8 cellular contexts compared by ENCODE assay signal in the genomic region with DNA sequence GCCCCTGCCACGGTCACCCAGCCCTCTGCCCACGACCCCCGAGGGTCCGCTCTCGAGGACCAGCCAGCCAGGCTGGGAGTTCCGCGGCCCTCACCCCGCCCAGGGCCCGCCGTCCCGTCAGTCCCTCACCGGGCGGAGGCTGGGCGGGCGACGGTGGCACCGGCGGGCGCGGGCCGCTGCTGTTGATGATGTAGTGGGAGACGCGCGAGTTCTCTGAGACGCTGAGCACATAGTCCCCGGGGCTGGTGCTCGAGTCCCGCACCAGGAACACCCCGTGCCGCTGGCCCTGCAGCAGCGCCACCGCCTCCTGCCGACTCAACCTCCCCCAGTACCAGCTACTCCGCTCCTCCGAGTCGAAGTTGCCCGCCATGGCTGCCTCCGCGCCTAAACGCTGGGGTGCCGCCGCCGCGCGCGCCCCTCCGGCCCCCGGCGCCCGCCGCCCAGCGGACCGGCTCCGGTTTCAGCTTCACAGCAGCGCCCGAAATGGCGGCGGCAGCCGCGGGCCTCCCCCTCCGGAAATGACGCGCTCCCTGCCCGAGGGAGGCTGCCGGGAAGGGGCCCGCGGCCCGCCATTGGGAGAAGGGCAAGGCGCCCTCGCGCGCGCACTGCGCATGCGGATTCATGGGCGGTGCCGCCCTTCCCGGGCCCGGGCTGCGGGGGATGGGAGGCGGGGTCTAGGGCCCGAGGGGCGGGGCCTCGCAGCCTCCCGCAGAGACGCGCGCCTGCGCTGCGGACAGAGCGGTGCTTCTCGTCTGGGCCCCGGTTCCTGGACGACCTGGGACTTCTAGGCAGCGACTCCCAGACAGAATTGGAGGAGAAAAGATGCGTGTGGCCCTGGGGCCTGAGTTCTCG. TPM values are rescaled to one million over a fixed set of nuclear protein-coding genes. Genes with fewer than 3 reads are reported as not detected.
DNase-seq lines count a peak whose midpoint lies in the region; ATAC-seq and TF ChIP-seq lines count a peak whose summit lies in the region.

A gene (minus strand): TSS at position 485 of the 852 bp plus-strand sequence. CDS start 115 bp downstream, at position 370.

- H3K4me1 ChIP-seq in IMR-90 (ENCODE audit: control insufficient read depth, insufficient read depth, low read length) (peaks cover 7% of the 10 kb centered on the region), OCI-LY7 (ENCODE audit: insufficient read depth, low read length, poor library complexity, severe bottlenecking) (peaks cover 21% of the 10 kb centered on the region), mononuclear cell (ENCODE audit: insufficient read depth, low read length) (peaks cover 48% of the 10 kb centered on the region)

- H3K36me3 ChIP-seq in IMR-90 (ENCODE audit: control insufficient read depth, insufficient read depth, low read length) (peaks cover 6% of the 10 kb centered on the region; the same call in 1 of the 2 replicates), OCI-LY7 (ENCODE audit: insufficient read depth, low read length) (peaks cover 32% of the 10 kb centered on the region)

- peak; percentile 94 for TF ChIP-seq POLR2A in IMR-90 (IDR thresholded peaks at IDR 0.05; ENCODE audit: low read depth, low read length)

- ATAC-seq in GM21526 (IDR thresholded peaks at IDR 0.05; ENCODE audit: low FRiP score, unreplicated experiment) (peak; percentile 81), IMR-90 (ENCODE audit: low read depth) (peak; percentile 94)

- H3K18ac ChIP-seq in IMR-90 (ENCODE audit: low read depth, low read length), result no peak within 1 kb of the TSS; the same call in 1 of the 2 replicates

- peak within 1 kb of the TSS; percentile 99 for H3K23ac ChIP-seq in IMR-90 (ENCODE audit: low read depth, low read length)

- BruUV-seq in IMR-90 (replicated peaks; lab: Mats Ljungman, UMichigan), result no TSS peak
- no TSS peak for BruUV-seq in OCI-LY7 (replicated peaks; lab: Mats Ljungman, UMichigan)

- no peak for TF ChIP-seq RAD21 in IMR-90 (IDR thresholded peaks at IDR 0.05; ENCODE audit: low read length)

- TF ChIP-seq CTCF in IMR-90 (conservative IDR thresholded peaks at IDR 0.05; ENCODE audit: low read depth, low read length) (peak; percentile 10; the same call in 1 of the 2 replicates), OCI-LY7 (conservative IDR thresholded peaks at IDR 0.05; ENCODE audit: low read length) (no peak), epithelial cell of esophagus (IDR thresholded peaks at IDR 0.05; ENCODE audit: insufficient read depth, low read depth, low read length, missing control alignments) (no peak)

- H3K14ac ChIP-seq in IMR-90 (replicated peaks; ENCODE audit: low read depth, low read length), result peak within 1 kb of the TSS; percentile 99

- H3K4ac ChIP-seq in IMR-90 (ENCODE audit: low read depth, low read length), result peak within 1 kb of the TSS; percentile 94

- intact Hi-C loops in IMR-90 (cut with micrococcal nuclease), result loop anchor here (1.0 to 5.0 kb wide), 3 partner anchors 59 to 91 kb away; no protein-coding TSS in a partner anchor
- intact Hi-C loops in OCI-LY7 (cut with micrococcal nuclease; ENCODE audit: unreplicated experiment), result loop anchor here (1.0 kb wide), 2 partner anchors 60 to 91 kb away; a partner anchor contains a TSS

- peak within 1 kb of the TSS; percentile 96 for H2AFZ ChIP-seq in IMR-90 (replicated peaks; ENCODE audit: low read length, poor library complexity)
- H2AFZ ChIP-seq in OCI-LY7 (ENCODE audit: low read length), result peak within 1 kb of the TSS; percentile 74; the same call in 1 of the 2 replicates

- no peak within 1 kb of the TSS for H2BK20ac ChIP-seq in IMR-90 (ENCODE audit: low read depth, low read length)

- peak within 1 kb of the TSS; percentile 35 to 80 for H4K8ac ChIP-seq in IMR-90 (ENCODE audit: low read depth in 2 of 2, low read length in 2 of 2)

- peak within 1 kb of the TSS; percentile 73 for H2BK5ac ChIP-seq in IMR-90 (ENCODE audit: low read depth, low read length, poor library complexity, severe bottlenecking)

- H3K79me1 ChIP-seq in IMR-90 (ENCODE audit: low read depth in 1 of 2, low read length in 2 of 2), result peaks cover 0 to 39% of the 10 kb centered on the region in 2 experiments; a peak in 2 of 4 replicates

- peaks cover 50% of the 10 kb centered on the region for H3K79me2 ChIP-seq in OCI-LY7 (ENCODE audit: insufficient read depth, low read depth, low read length)

- no peaks in the 10 kb centered on the region for H3K27me3 ChIP-seq in IMR-90 (ENCODE audit: control insufficient read depth, insufficient read depth, low read length)
- no peaks in the 10 kb centered on the region for H3K27me3 ChIP-seq in mononuclear cell (ENCODE audit: insufficient read depth, low read length)

- H3K56ac ChIP-seq in IMR-90 (ENCODE audit: extremely low read depth, insufficient read depth, low read length), result peak within 1 kb of the TSS; percentile 68

- peak within 1 kb of the TSS; percentile 98 for H2AK9ac ChIP-seq in IMR-90 (replicated peaks; ENCODE audit: low read depth, low read length, poor library complexity)

- peak within 1 kb of the TSS; percentile 69 for H4K5ac ChIP-seq in IMR-90 (ENCODE audit: low read depth, low read length)

- H3K9me2 ChIP-seq in OCI-LY7 (ENCODE audit: insufficient read depth, low read length), result no peaks in the 10 kb centered on the region

- CTCF ChIA-PET in IMR-90 (lab: Yijun Ruan, JAX), result no interaction called here
- CTCF ChIA-PET in OCI-LY7 (lab: Charles Lee; ENCODE audit: unreplicated experiment), result no interaction called here

- POLR2A ChIA-PET in IMR-90 (lab: Charles Lee; ENCODE audit: unreplicated experiment), result interaction anchor here (0.5 kb wide), 1 partner anchor 324 kb away, joined by 3 read pairs; no protein-coding TSS in a partner anchor
- POLR2A ChIA-PET in OCI-LY7 (lab: Charles Lee), result no interaction called here

- in situ Hi-C loops in IMR-90 (cut with MboI; ENCODE audit: low sequenced_read_pairs), result no loop called here

- dilution Hi-C loops in IMR-90 (cut with HindIII; ENCODE audit: low sequenced_read_pairs, unreplicated experiment), result no loop called here

- peak within 1 kb of the TSS; percentile 48; the same call in 1 of the 2 replicates for H2BK120ac ChIP-seq in IMR-90 (ENCODE audit: low read depth, low read length)

- H3K9me1 ChIP-seq in IMR-90 (ENCODE audit: insufficient read depth, low read length), result peaks cover 15% of the 10 kb centered on the region

- 0% methylated on average over 33 of the region's 97 CpGs; no CpG with 5 or more reads in 1 of the 2 experiments for WGBS in IMR-90 (ENCODE audit: extremely low coverage in 2 of 2, insufficient read length in 1 of 2), 2 experiments

- H2AK5ac ChIP-seq in IMR-90 (ENCODE audit: low read depth, low read length), result peak within 1 kb of the TSS; percentile 86

- no peaks in the 10 kb centered on the region for H3K9me3 ChIP-seq in IMR-90 (ENCODE audit: control insufficient read depth, insufficient read depth, low read length)
- no peaks in the 10 kb centered on the region for H3K9me3 ChIP-seq in OCI-LY7 (ENCODE audit: low read length)
- no peaks in the 10 kb centered on the region for H3K9me3 ChIP-seq in mononuclear cell (ENCODE audit: low read depth, low read length)

- peaks cover 44% of the 10 kb centered on the region for H4K20me1 ChIP-seq in IMR-90 (ENCODE audit: insufficient read depth, low read length)
- peaks cover 21% of the 10 kb centered on the region for H4K20me1 ChIP-seq in OCI-LY7 (ENCODE audit: insufficient read depth, low read length)

- peak within 1 kb of the TSS; percentile 84 for H4K91ac ChIP-seq in IMR-90 (ENCODE audit: insufficient read depth, low read depth, low read length)

- H3K4me3 ChIP-seq in IMR-90 (ENCODE audit: insufficient read depth, low read depth, low read length) (peak within 1 kb of the TSS; percentile 75), OCI-LY7 (ENCODE audit: low read depth, low read length, poor library complexity, severe bottlenecking) (peak within 1 kb of the TSS; percentile 99), epithelial cell of esophagus (ENCODE audit: low read length) (peak within 1 kb of the TSS; percentile 74), mononuclear cell (ENCODE audit: low read length) (peak within 1 kb of the TSS; percentile 93)

- H3K27ac ChIP-seq in IMR-90 (ENCODE audit: insufficient read depth, low read length) (peak within 1 kb of the TSS; percentile 76), OCI-LY7 (ENCODE audit: low read depth, low read length, poor library complexity, severe bottlenecking) (peak within 1 kb of the TSS; percentile 69)

- peak; percentile 98 for DNase-seq in DMS 273 (lab: John Stamatoyannopoulos, UW; ENCODE audit: unreplicated experiment)
- peak; percentile 93 for DNase-seq in IMR-90
- peak; percentile 98 for DNase-seq in OCI-LY7 (ENCODE audit: low spot score)
- peak; percentile 98 for DNase-seq in activated T-cell treated with anti-CD3 and anti-CD28 coated beads for 4 hours
- DNase-seq in epithelial cell of esophagus (ENCODE audit: low read depth), result peak; percentile 96
- DNase-seq in stimulated activated CD8-positive, alpha-beta memory T cell treated with anti-CD3 and anti-CD28 coated beads, Interleukin-2, amount 100 ng/mL, for 48 hours (ENCODE audit: low read depth in 2 of 2), result peak; percentile 97 to 99

- peak within 1 kb of the TSS; percentile 81 for H3K9ac ChIP-seq in IMR-90 (ENCODE audit: low read depth, low read length)

- no peak within 1 kb of the TSS; the same call in 2 of the 3 replicates for H2BK15ac ChIP-seq in IMR-90 (ENCODE audit: low read depth, low read length)

- H3K4me2 ChIP-seq in IMR-90 (ENCODE audit: low read depth, low read length) (peak within 1 kb of the TSS; percentile 97), OCI-LY7 (ENCODE audit: low read length) (peak within 1 kb of the TSS; percentile 98)

TF ChIP-seq in IMR-90, 13 proteins besides CTCF, POLR2A, EP300 and RAD21 (continues in another document):
- TF ChIP-seq FOS (IDR thresholded peaks at IDR 0.05; ENCODE audit: low read depth, low read length), result no peak
- TF ChIP-seq BHLHE40 (IDR thresholded peaks at IDR 0.05; ENCODE audit: low read depth, low read length), result 0 out of 2 replicates have a peak, but pooled peaks have one; percentile 1
- TF ChIP-seq MAFK (IDR thresholded peaks at IDR 0.05; ENCODE audit: low read depth, low read length), result no peak
- no peak; the same call in 1 of the 2 replicates for TF ChIP-seq CHD1 (IDR thresholded peaks at IDR 0.05; ENCODE audit: low read depth, low read length)
- no peak for TF ChIP-seq CEBPB (IDR thresholded peaks at IDR 0.05; ENCODE audit: low read depth, low read length)
- peak; percentile 84 for TF ChIP-seq MAZ (IDR thresholded peaks at IDR 0.05; ENCODE audit: borderline replicate concordance, low read depth, low read length)
- peak; percentile 6 for TF ChIP-seq RCOR1 (IDR thresholded peaks at IDR 0.05; ENCODE audit: insufficient replicate concordance, low read length)
- TF ChIP-seq RFX5 (IDR thresholded peaks at IDR 0.05; ENCODE audit: low read depth, low read length), result no peak

RNA-seq across cellular contexts. Expression of the gene that starts here (rescaled TPM):
- total RNA-seq in IMR-90 (2012; rRNA removed) (100 and 123 TPM in 2 replicates), OCI-LY7 (2022) (30.4 TPM in 2 replicates), mononuclear cell (20.0 TPM)
- 48.5 and 57.6 TPM in 2 replicates for polyA plus RNA-seq in IMR-90 (2012; rRNA removed)
- polyA plus RNA-seq in IMR-90 (2012; cell fraction: cytosol; rRNA removed), result 21.4 and 31.0 TPM in 2 replicates
- polyA plus RNA-seq in IMR-90 (2012; cell fraction: nucleus; rRNA removed; ENCODE audit: low replicate concordance), result 8.5 and 27.3 TPM in 2 replicates
- 30.5 and 32.0 TPM in 2 replicates for total RNA-seq in OCI-LY7 (2014; rRNA removed; shearing (Covaris generic))

Comparison
In these comparisons a context has a peak if more than half of its experiments do, and no peak if none do; other contexts are left out.
1. Peak in every context shown above with its lines: DNase-seq, ATAC-seq, H3K4me3 ChIP-seq and H3K27ac ChIP-seq.